Comparison of ENCODE assay signal across 1 cellular context in genomic region chr1:8652607-8653046, GRCh38.
TF ChIP-seq lines count a peak whose summit lies in the region.

No MANE protein-coding gene starts in this region.

TF ChIP-seq in HepG2, 621 proteins besides CTCF, POLR2A, EP300 and RAD21 (continued from another document):
- TF ChIP-seq ZNF484 (CRISPR knock-in tag; IDR thresholded peaks at IDR 0.05; ENCODE audit: borderline replicate concordance, low read depth) = no peak
- no peak for TF ChIP-seq GMEB1 (CRISPR knock-in tag; IDR thresholded peaks at IDR 0.05; ENCODE audit: borderline replicate concordance)
- no peak for TF ChIP-seq ZNF773 (CRISPR knock-in tag; IDR thresholded peaks at IDR 0.05; ENCODE audit: borderline replicate concordance)
- TF ChIP-seq POLR2G (IDR thresholded peaks at IDR 0.05; ENCODE audit: low read depth, low read length) = no peak
- no peak for TF ChIP-seq STAG1 (CRISPR knock-in tag; IDR thresholded peaks at IDR 0.05)
- TF ChIP-seq SALL1 (CRISPR knock-in tag; IDR thresholded peaks at IDR 0.05) = no peak
- TF ChIP-seq TRIM24 (CRISPR knock-in tag; IDR thresholded peaks at IDR 0.05) = no peak
- no peak for TF ChIP-seq ZNF576 (CRISPR knock-in tag; IDR thresholded peaks at IDR 0.05)
- no peak for TF ChIP-seq ARHGAP35 (CRISPR knock-in tag; IDR thresholded peaks at IDR 0.05; ENCODE audit: borderline replicate concordance)
- TF ChIP-seq CEBPB (IDR thresholded peaks at IDR 0.05; ENCODE audit: borderline replicate concordance, low read depth, low read length) = no peak
- TF ChIP-seq ZSCAN5A (CRISPR knock-in tag; IDR thresholded peaks at IDR 0.05; ENCODE audit: borderline replicate concordance) = no peak
- TF ChIP-seq ZNF264 (CRISPR knock-in tag; IDR thresholded peaks at IDR 0.05) = no peak
- TF ChIP-seq FLYWCH1 (CRISPR knock-in tag; IDR thresholded peaks at IDR 0.05) = no peak
